In genomic region chr3:13550257-13550693, GRCh38 we compare ENCODE assay signal across 14 cellular contexts. TPM values are rescaled to one million over a fixed set of nuclear protein-coding genes. Genes with fewer than 3 reads are reported as not detected.
DNase-seq lines count a peak whose midpoint lies in the region; ATAC-seq and TF ChIP-seq lines count a peak whose summit lies in the region.
"Had no signal": no experiment of that assay in that cellular context is flagged by ENCODE, and none has a peak within 500 bp of the region (broad histone marks: within the 10 kb centered on the region; RNA-seq: fewer than 3 reads in every experiment).

No MANE protein-coding gene starts in this region.

- peaks cover 23 to 60% (median 45%) of the 10 kb centered on the region in 5 donors for H3K27me3 Mint-ChIP-seq in naive thymus-derived CD4-positive, alpha-beta T cell

- H2AK5ac ChIP-seq in trophoblast cell (ENCODE audit: low read length) = no peak overlapping the region

- H3K36me3 ChIP-seq in ACC112 (ENCODE audit: insufficient read depth, low read length) = no peaks in the 10 kb centered on the region
- no peaks in the 10 kb centered on the region for H3K36me3 ChIP-seq in KOPT-K1 (ENCODE audit: insufficient read depth, low read length)
- no peaks in the 10 kb centered on the region for H3K36me3 ChIP-seq in esophagus squamous epithelium
- no peaks in the 10 kb centered on the region for H3K36me3 ChIP-seq in trophoblast cell (ENCODE audit: control insufficient read depth in 1 of 2, insufficient read depth in 2 of 2, low read length in 2 of 2)
- no peaks in the 10 kb centered on the region for H3K36me3 ChIP-seq in left lung
- no peaks in the 10 kb centered on the region for H3K36me3 ChIP-seq in naive thymus-derived CD4-positive, alpha-beta T cell (ENCODE audit: control insufficient read depth in 2 of 3, insufficient read depth in 3 of 3, low read length in 3 of 3)

- H3K9me3 ChIP-seq in KOPT-K1 (ENCODE audit: insufficient read depth, low read length, poor library complexity, severe bottlenecking) = no peaks in the 10 kb centered on the region
- H3K9me3 ChIP-seq in esophagus squamous epithelium = no peaks in the 10 kb centered on the region
- H3K9me3 ChIP-seq in trophoblast cell (ENCODE audit: insufficient read depth, low read depth, low read length) = peaks cover 1% of the 10 kb centered on the region
- no peaks in the 10 kb centered on the region for H3K9me3 ChIP-seq in left lung
- no peaks in the 10 kb centered on the region for H3K9me3 ChIP-seq in naive thymus-derived CD4-positive, alpha-beta T cell (ENCODE audit: control insufficient read depth in 2 of 3, low read length in 3 of 3)

- H4K91ac ChIP-seq in trophoblast cell (ENCODE audit: low read depth, low read length) = no peak overlapping the region

- 72% methylated on average over 4 of the region's 4 CpGs; no CpG with 5 or more reads in 1 of the 2 donors for WGBS in esophagus squamous epithelium, 2 donors
- WGBS in trophoblast cell (ENCODE audit: extremely low coverage, insufficient coverage, insufficient read length) = no CpG with 5 or more reads among the region's 4 CpGs

- TF ChIP-seq CTCF in esophagus squamous epithelium (IDR thresholded peaks at IDR 0.05) (no peak), left lung (IDR thresholded peaks at IDR 0.05) (no peak)

- H3K36me3 Mint-ChIP-seq in naive thymus-derived CD4-positive, alpha-beta T cell = peaks cover 0 to 5% (median 3%) of the 10 kb centered on the region in 5 donors

- H3K4ac ChIP-seq in trophoblast cell (ENCODE audit: low read depth, low read length) = no peak overlapping the region

- no peak overlapping the region for H2BK120ac ChIP-seq in trophoblast cell (ENCODE audit: insufficient read depth, low read length, poor library complexity)

- no peak overlapping the region for H3K9ac ChIP-seq in trophoblast cell (ENCODE audit: low read length)
- H3K9ac ChIP-seq: KMS-11 had no signal

- TF ChIP-seq POLR2A in esophagus squamous epithelium (IDR thresholded peaks at IDR 0.05) = no peak

- H3K18ac ChIP-seq in trophoblast cell (ENCODE audit: low read length) = no peak overlapping the region

- no peak overlapping the region for H2BK5ac ChIP-seq in trophoblast cell (ENCODE audit: low read depth, low read length, poor library complexity)

- H3K27me3 ChIP-seq in ACC112 (ENCODE audit: insufficient read depth, low read length) (no peaks in the 10 kb centered on the region), esophagus squamous epithelium (peaks cover 0 to 55% (median 0%) of the 10 kb centered on the region in 4 donors), trophoblast cell (ENCODE audit: insufficient read depth, low read length) (no peaks in the 10 kb centered on the region), left lung (peaks cover 0 to 88% of the 10 kb centered on the region in 2 donors)
- H3K27me3 ChIP-seq in naive thymus-derived CD4-positive, alpha-beta T cell (ENCODE audit: control insufficient read depth in 2 of 2, insufficient read depth in 2 of 2, low read length in 2 of 2) = peaks cover 0 to 7% of the 10 kb centered on the region in 2 donors

- DNase-seq in esophagus squamous epithelium (lab: John Stamatoyannopoulos, UW) = no peak
- DNase-seq in trophoblast cell = peak; percentile 46 to 72
- no peak for DNase-seq in KG1 (lab: John Stamatoyannopoulos, UW)
- DNase-seq in left lung = no peak
- no peak for DNase-seq in naive thymus-derived CD4-positive, alpha-beta T cell
- DNase-seq: activated T-cell treated with anti-CD3 and anti-CD28 coated beads for 4 hours; kidney glomerular epithelial cell; NCI-H2029; stimulated activated CD4-positive, alpha-beta T cell treated with anti-CD3 and anti-CD28 coated beads, Interleukin-12 subunit alpha, Interleukin-12 subunit beta, amount 100 ng/mL, for 4 hours had no signal

- intact Hi-C loops in esophagus squamous epithelium (cut with DNase I) = no loop called here
- intact Hi-C loops in left lung (cut with DNase I) = no loop called here
- intact Hi-C loops in naive thymus-derived CD4-positive, alpha-beta T cell (cut with micrococcal nuclease) = no loop called here

- H2BK12ac ChIP-seq in trophoblast cell (ENCODE audit: low read length) = no peak overlapping the region

- CTCF ChIA-PET in naive thymus-derived CD4-positive, alpha-beta T cell (lab: Charles Lee) = no interaction called here

- H3K14ac ChIP-seq in trophoblast cell (ENCODE audit: low read length) = no peak overlapping the region

- peaks cover 5% of the 10 kb centered on the region for H3K79me1 ChIP-seq in trophoblast cell (ENCODE audit: low read length)

- H3K23ac ChIP-seq in trophoblast cell (ENCODE audit: low read length) = no peak overlapping the region

- no peak overlapping the region for H4K8ac ChIP-seq in trophoblast cell (ENCODE audit: low read depth, low read length)

- POLR2A ChIA-PET in naive thymus-derived CD4-positive, alpha-beta T cell (lab: Charles Lee) = no interaction called here

- no peak overlapping the region for H3K27ac Mint-ChIP-seq in naive thymus-derived CD4-positive, alpha-beta T cell

- peaks cover 31% of the 10 kb centered on the region for H3K4me1 ChIP-seq in ACC112 (ENCODE audit: control insufficient read depth, insufficient read depth, low read length, unreplicated experiment)
- H3K4me1 ChIP-seq in esophagus squamous epithelium = peaks cover 8 to 77% (median 17%) of the 10 kb centered on the region in 3 donors
- peaks cover 12 to 16% of the 10 kb centered on the region in 2 experiments for H3K4me1 ChIP-seq in trophoblast cell (ENCODE audit: control insufficient read depth in 1 of 2, insufficient read depth in 2 of 2, low read length in 2 of 2)
- peaks cover 0 to 10% of the 10 kb centered on the region in 2 donors for H3K4me1 ChIP-seq in left lung
- H3K4me1 ChIP-seq in naive thymus-derived CD4-positive, alpha-beta T cell (ENCODE audit: control insufficient read depth in 2 of 2, insufficient read depth in 2 of 2, low read length in 2 of 2) = peaks cover 0 to under 1% of the 10 kb centered on the region in 2 donors

- H3K4me2 ChIP-seq in trophoblast cell (ENCODE audit: low read length) = no peak overlapping the region
- H3K4me2 ChIP-seq: KMS-11 had no signal

- H3K9me3 Mint-ChIP-seq in naive thymus-derived CD4-positive, alpha-beta T cell = peaks cover 0 to 3% (median 0%) of the 10 kb centered on the region in 11 donors
- H3K9me3 Mint-ChIP-seq: neural crest cell had no signal

- peaks cover 7 to 20% (median 15%) of the 10 kb centered on the region in 7 donors for H3K4me1 Mint-ChIP-seq in naive thymus-derived CD4-positive, alpha-beta T cell

- H2AFZ ChIP-seq in ACC112 (ENCODE audit: low read length, unreplicated experiment) (no peak overlapping the region), trophoblast cell (ENCODE audit: insufficient read depth, low read length, poor library complexity) (no peak overlapping the region)

- ATAC-seq in left lung (no peak), GM21619 (IDR thresholded peaks at IDR 0.05; ENCODE audit: unreplicated experiment) (no peak)
- ATAC-seq in naive thymus-derived CD4-positive, alpha-beta T cell = no peak

- H4K12ac ChIP-seq in trophoblast cell (ENCODE audit: low read depth, low read length) = no peak overlapping the region

- H3K79me2 ChIP-seq in ACC112 (ENCODE audit: control insufficient read depth, insufficient read depth, low read length, unreplicated experiment) (no peaks in the 10 kb centered on the region), trophoblast cell (ENCODE audit: control insufficient read depth, insufficient read depth, low read length, poor library complexity) (no peaks in the 10 kb centered on the region)

- H3K27ac ChIP-seq in ACC112 (ENCODE audit: low read depth, low read length) (no peak overlapping the region), KOPT-K1 (ENCODE audit: low read depth, low read length, poor library complexity, severe bottlenecking) (peak overlapping the region; percentile 55), esophagus squamous epithelium (peak overlapping the region; percentile 16 to 85 (median 68)), trophoblast cell (ENCODE audit: low read depth, low read length) (no peak overlapping the region), left lung (no peak overlapping the region)
- H3K27ac ChIP-seq in naive thymus-derived CD4-positive, alpha-beta T cell (ENCODE audit: low read depth, low read length) = no peak overlapping the region
- H3K27ac ChIP-seq: KMS-11 had no signal

- H3K4me3 Mint-ChIP-seq in naive thymus-derived CD4-positive, alpha-beta T cell = peak overlapping the region in 2 of 10 donors; percentile 67 to 90

- H3K4me3 ChIP-seq in ACC112 (ENCODE audit: low read depth, low read length) (peak overlapping the region; percentile 76; the same call in 1 of the 2 replicates), esophagus squamous epithelium (peak overlapping the region in 3 of 4 donors; percentile 39 to 63 (median 52)), trophoblast cell (ENCODE audit: low read depth, low read length) (no peak overlapping the region), left lung (peak overlapping the region in 1 of 2 donors; percentile 13)
- H3K4me3 ChIP-seq in naive thymus-derived CD4-positive, alpha-beta T cell (ENCODE audit: low read length) = no peak overlapping the region

RNA-seq across cellular contexts. Expression of gene FBLN2, which starts 1.4 kb away (rescaled TPM):
- total RNA-seq in esophagus squamous epithelium = 100 to 1,000 TPM in 1 of 4 donors, 10 to 100 TPM in 2, 1 to 10 TPM in 1; 6.3 to 122 (median 25.7) TPM
- polyA plus RNA-seq in trophoblast cell (2013) = 15.9 and 19.7 TPM in 2 replicates
- 10 to 100 TPM; 69.8 to 96.6 TPM for total RNA-seq in left lung
- total RNA-seq in naive thymus-derived CD4-positive, alpha-beta T cell = 1 to 10 TPM in 1 of 5 experiments, under 1 TPM in 1, not detected in 3; 0.11 to 1.5 TPM
- not detected for polyA plus RNA-seq in naive thymus-derived CD4-positive, alpha-beta T cell

Comparison
In these comparisons a context has a peak if more than half of its experiments do, and no peak if none do; other contexts are left out.
1. H3K27ac ChIP-seq: peak in KOPT-K1 (single experiment) and esophagus squamous epithelium (4 of 4); none in ACC112 (single experiment), trophoblast cell (single experiment), left lung (0 of 2) and naive thymus-derived CD4-positive, alpha-beta T cell (single experiment).
2. H3K4me3 ChIP-seq: peak in ACC112 (single experiment) and esophagus squamous epithelium (3 of 4); none in trophoblast cell (single experiment) and naive thymus-derived CD4-positive, alpha-beta T cell (single experiment).
3. DNase-seq: peak in trophoblast cell (2 of 2); none in esophagus squamous epithelium (single experiment), KG1 (single experiment), left lung (0 of 2) and naive thymus-derived CD4-positive, alpha-beta T cell (0 of 9).